In the genomic region with DNA sequence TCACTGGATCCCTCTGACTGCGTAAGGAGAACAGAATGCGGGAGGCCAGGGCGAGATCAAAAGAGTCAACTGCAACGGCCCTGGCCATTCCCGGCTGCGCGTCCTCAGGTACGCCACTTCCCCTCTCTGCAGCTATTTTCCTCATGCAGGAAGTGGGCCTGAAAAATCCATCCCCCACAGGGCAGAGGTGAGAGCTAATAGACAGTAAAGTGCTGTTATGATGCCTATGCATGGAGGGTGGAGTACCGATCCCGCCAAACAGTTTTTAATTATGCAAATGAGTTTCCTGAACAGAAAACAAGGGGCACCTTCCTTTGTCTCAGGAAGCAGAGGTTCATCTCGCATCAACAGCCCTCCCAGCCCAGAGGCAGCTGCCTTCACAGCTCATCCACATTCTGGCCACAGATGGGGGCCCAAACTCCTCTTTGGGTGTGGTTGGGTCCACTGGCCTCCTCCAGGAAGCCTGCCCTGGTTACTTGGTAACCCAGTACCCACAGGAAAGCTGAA, we compare ENCODE assay signal across 9 cellular contexts. TPM values are rescaled to one million over a fixed set of nuclear protein-coding genes. Genes with fewer than 3 reads are reported as not detected.
DNase-seq lines count a peak whose midpoint lies in the region; ATAC-seq and TF ChIP-seq lines count a peak whose summit lies in the region.
"Had no signal": no experiment of that assay in that cellular context is flagged by ENCODE, and none has a peak within 500 bp of the region (broad histone marks: within the 10 kb centered on the region; RNA-seq: fewer than 3 reads in every experiment).

No MANE protein-coding gene starts in this region.

- H3K27ac Mint-ChIP-seq in activated CD4-positive, alpha-beta T cell treated with anti-CD3 and anti-CD28 coated beads for 36 hours: peak overlapping the region; percentile 82
- no peak overlapping the region for H3K27ac Mint-ChIP-seq in activated T-helper 17 cell treated with anti-CD3 and anti-CD28 coated beads, Interleukin-2, amount 50 U/mL, for 72 hours

- ATAC-seq in activated CD4-positive, alpha-beta T cell treated with anti-CD3 and anti-CD28 coated beads for 36 hours: peak; percentile 76
- ATAC-seq in HG02981 (IDR thresholded peaks at IDR 0.05; ENCODE audit: unreplicated experiment) (peak; percentile 55), GM18873 (IDR thresholded peaks at IDR 0.05; ENCODE audit: low FRiP score, unreplicated experiment) (no peak)
- ATAC-seq in activated T-helper 17 cell treated with anti-CD3 and anti-CD28 coated beads, Interleukin-2, amount 50 U/mL, for 72 hours (replicated peaks): peak; percentile 52

- H3K27me3 Mint-ChIP-seq in activated CD4-positive, alpha-beta T cell treated with anti-CD3 and anti-CD28 coated beads for 36 hours: no peaks in the 10 kb centered on the region
- H3K27me3 Mint-ChIP-seq in activated T-helper 17 cell treated with anti-CD3 and anti-CD28 coated beads, Interleukin-2, amount 50 U/mL, for 72 hours: no peaks in the 10 kb centered on the region

- peak overlapping the region; percentile 35 for H3K4me3 Mint-ChIP-seq in activated CD4-positive, alpha-beta T cell treated with anti-CD3 and anti-CD28 coated beads for 36 hours
- H3K4me3 Mint-ChIP-seq in activated T-helper 17 cell treated with anti-CD3 and anti-CD28 coated beads, Interleukin-2, amount 50 U/mL, for 72 hours: no peak overlapping the region

- H3K36me3 ChIP-seq in suprapubic skin: no peaks in the 10 kb centered on the region

- TF ChIP-seq POLR2A in suprapubic skin (IDR thresholded peaks at IDR 0.05): no peak

- 65% methylated on average over 11 of the region's 11 CpGs for WGBS in suprapubic skin

- intact Hi-C loops in activated CD4-positive, alpha-beta T cell treated with anti-CD3 and anti-CD28 coated beads for 36 hours (cut with DNase I, micrococcal nuclease): no loop called here

- no peak for TF ChIP-seq CTCF in suprapubic skin (IDR thresholded peaks at IDR 0.05)

- peaks cover 9% of the 10 kb centered on the region for H3K27me3 ChIP-seq in suprapubic skin

- no peaks in the 10 kb centered on the region for H3K9me3 ChIP-seq in suprapubic skin

- peaks cover 9% of the 10 kb centered on the region for H3K4me1 ChIP-seq in suprapubic skin

- no peaks in the 10 kb centered on the region for H3K9me3 Mint-ChIP-seq in activated CD4-positive, alpha-beta T cell treated with anti-CD3 and anti-CD28 coated beads for 36 hours (ENCODE audit: low read depth)
- no peaks in the 10 kb centered on the region for H3K9me3 Mint-ChIP-seq in activated T-helper 17 cell treated with anti-CD3 and anti-CD28 coated beads, Interleukin-2, amount 50 U/mL, for 72 hours

- CTCF ChIA-PET in activated CD4-positive, alpha-beta T cell treated with anti-CD3 and anti-CD28 coated beads for 36 hours (lab: Charles Lee): interaction anchor here (0.6 to 0.7 kb wide), 3 partner anchors 83 to 161 kb away, joined by 3 to 4 read pairs (median 3); no protein-coding TSS in a partner anchor

- DNase-seq in activated CD4-positive, alpha-beta T cell treated with anti-CD3 and anti-CD28 coated beads for 36 hours: peak; percentile 54
- DNase-seq in activated CD4-positive, alpha-beta T cell treated with anti-CD3 and anti-CD28 coated beads, Interleukin-2, amount 50 U/mL, for 4 hours: no peak
- peak; percentile 46 for DNase-seq in stimulated activated CD8-positive, alpha-beta memory T cell treated with anti-CD3 and anti-CD28 coated beads, Interleukin-4, amount 100 ng/mL, for 48 hours
- DNase-seq in AG20443 (ENCODE audit: low spot score): no peak
- no peak for DNase-seq in suprapubic skin (ENCODE audit: low spot score in 2 of 2)
- DNase-seq: OCI-M1 had no signal

- H3K4me1 Mint-ChIP-seq in activated CD4-positive, alpha-beta T cell treated with anti-CD3 and anti-CD28 coated beads for 36 hours: peaks cover 86% of the 10 kb centered on the region
- peaks cover 62% of the 10 kb centered on the region for H3K4me1 Mint-ChIP-seq in activated T-helper 17 cell treated with anti-CD3 and anti-CD28 coated beads, Interleukin-2, amount 50 U/mL, for 72 hours

- no peak for TF ChIP-seq EP300 in suprapubic skin (IDR thresholded peaks at IDR 0.05)

- H3K27ac ChIP-seq in suprapubic skin: no peak overlapping the region

- POLR2A ChIA-PET in activated CD4-positive, alpha-beta T cell treated with anti-CD3 and anti-CD28 coated beads for 36 hours (lab: Charles Lee): interaction anchor here (0.9 kb wide), 1 partner anchor 35 kb away, joined by 3 read pairs; no protein-coding TSS in a partner anchor

- no peak overlapping the region for H3K4me3 ChIP-seq in suprapubic skin

- peaks cover 7% of the 10 kb centered on the region for H3K36me3 Mint-ChIP-seq in activated CD4-positive, alpha-beta T cell treated with anti-CD3 and anti-CD28 coated beads for 36 hours (ENCODE audit: low read depth)
- peaks cover 83% of the 10 kb centered on the region for H3K36me3 Mint-ChIP-seq in activated T-helper 17 cell treated with anti-CD3 and anti-CD28 coated beads, Interleukin-2, amount 50 U/mL, for 72 hours (ENCODE audit: low read depth)

RNA-seq across cellular contexts. Expression of a gene that starts 9.3 kb away (rescaled TPM):
- total RNA-seq in activated CD4-positive, alpha-beta T cell treated with anti-CD3 and anti-CD28 coated beads for 36 hours: 10 to 100 TPM; 36.5 to 39.2 TPM
- total RNA-seq in activated T-helper 17 cell treated with anti-CD3 and anti-CD28 coated beads, Interleukin-2, amount 50 U/mL, for 72 hours: 100 to 1,000 TPM in 1 of 2 donors, 10 to 100 TPM in 1; 96.1 to 111 TPM
- 10 to 100 TPM in 2 of 4 donors, 1 to 10 TPM in 2; 4.7 to 15.1 (median 10.2) TPM for total RNA-seq in suprapubic skin

Comparison
In these comparisons a context has a peak if more than half of its experiments do, and no peak if none do; other contexts are left out.
1. DNase-seq: peak in activated CD4-positive, alpha-beta T cell treated with anti-CD3 and anti-CD28 coated beads for 36 hours (single experiment) and stimulated activated CD8-positive, alpha-beta memory T cell treated with anti-CD3 and anti-CD28 coated beads, Interleukin-4, amount 100 ng/mL, for 48 hours (single experiment); none in activated CD4-positive, alpha-beta T cell treated with anti-CD3 and anti-CD28 coated beads, Interleukin-2, amount 50 U/mL, for 4 hours (0 of 2), AG20443 (single experiment) and suprapubic skin (0 of 2).